ENCODE assay signal across 8 cellular contexts in the genomic region with DNA sequence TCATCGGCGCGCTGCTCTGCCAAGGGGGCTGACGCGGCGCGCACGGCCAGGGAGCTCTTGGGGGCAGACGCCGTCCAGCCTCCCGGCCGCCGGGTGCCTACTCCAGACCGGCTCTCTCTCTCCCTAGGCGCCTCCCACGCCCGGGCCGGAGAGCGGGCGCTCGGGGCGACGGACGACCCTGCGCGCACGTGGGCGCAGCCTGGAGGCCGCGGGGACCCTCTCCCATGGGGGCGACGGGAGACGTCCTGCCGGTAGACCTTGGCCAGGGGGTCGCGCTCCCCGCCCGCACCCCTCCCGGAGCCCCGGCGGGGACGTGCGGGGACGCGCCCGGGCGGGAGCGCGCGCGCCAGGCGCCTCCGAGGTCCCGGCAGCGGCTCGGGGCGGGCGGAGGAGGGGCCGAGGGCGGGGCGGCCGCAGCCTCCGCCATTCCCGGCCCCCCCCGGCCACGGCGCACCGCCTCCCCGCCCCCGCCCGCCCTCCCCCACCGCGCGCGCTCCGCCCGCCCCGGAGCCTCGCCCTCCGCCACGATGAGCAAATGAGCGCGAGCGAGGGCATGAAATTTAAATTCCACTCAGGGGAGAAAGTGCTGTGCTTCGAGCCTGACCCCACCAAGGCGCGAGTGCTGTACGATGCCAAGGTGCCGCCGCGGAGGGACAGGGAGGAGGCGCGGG. TPM values are rescaled to one million over a fixed set of nuclear protein-coding genes. Genes with fewer than 3 reads are reported as not detected.
A peak's percentile ranks its signal among the peaks of the same experiment; 100 is the strongest.
DNase-seq lines count a peak whose midpoint lies in the region; ATAC-seq and TF ChIP-seq lines count a peak whose summit lies in the region.

A gene with protein sequence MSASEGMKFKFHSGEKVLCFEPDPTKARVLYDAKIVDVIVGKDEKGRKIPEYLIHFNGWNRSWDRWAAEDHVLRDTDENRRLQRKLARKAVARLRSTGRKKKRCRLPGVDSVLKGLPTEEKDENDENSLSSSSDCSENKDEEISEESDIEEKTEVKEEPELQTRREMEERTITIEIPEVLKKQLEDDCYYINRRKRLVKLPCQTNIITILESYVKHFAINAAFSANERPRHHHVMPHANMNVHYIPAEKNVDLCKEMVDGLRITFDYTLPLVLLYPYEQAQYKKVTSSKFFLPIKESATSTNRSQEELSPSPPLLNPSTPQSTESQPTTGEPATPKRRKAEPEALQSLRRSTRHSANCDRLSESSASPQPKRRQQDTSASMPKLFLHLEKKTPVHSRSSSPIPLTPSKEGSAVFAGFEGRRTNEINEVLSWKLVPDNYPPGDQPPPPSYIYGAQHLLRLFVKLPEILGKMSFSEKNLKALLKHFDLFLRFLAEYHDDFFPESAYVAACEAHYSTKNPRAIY (plus strand): TSS at position 509 of the 671 bp plus-strand sequence. CDS start 27 bp downstream, at position 536.

- H3K27ac Mint-ChIP-seq in activated CD8-positive, alpha-beta T cell treated with anti-CD3 and anti-CD28 coated beads for 36 hours: peak within 1 kb of the TSS; percentile 99

- peaks cover 21% of the 10 kb centered on the region for H3K36me3 Mint-ChIP-seq in activated CD8-positive, alpha-beta T cell treated with anti-CD3 and anti-CD28 coated beads for 36 hours (ENCODE audit: low read depth)

- no peaks in the 10 kb centered on the region for H3K9me3 Mint-ChIP-seq in activated CD8-positive, alpha-beta T cell treated with anti-CD3 and anti-CD28 coated beads for 36 hours

- TF ChIP-seq CTCF in HEK293 (tag by site-specific recombination; IDR thresholded peaks at IDR 0.05): no peak
- no peak for TF ChIP-seq CTCF in activated CD8-positive, alpha-beta T cell treated with anti-CD3 and anti-CD28 coated beads for 36 hours (IDR thresholded peaks at IDR 0.05)
- no peak for TF ChIP-seq CTCF in lower lobe of right lung (IDR thresholded peaks at IDR 0.05)

- H3K36me3 ChIP-seq in HEK293 (ENCODE audit: control insufficient read depth in 2 of 2, insufficient read depth in 1 of 2, low read length in 2 of 2): peaks cover 10 to 23% of the 10 kb centered on the region in 2 experiments; a peak in 2 of 3 replicates
- H3K36me3 ChIP-seq in effector memory CD4-positive, alpha-beta T cell (ENCODE audit: control insufficient read depth, insufficient read depth, low read length): peaks cover 4% of the 10 kb centered on the region
- H3K36me3 ChIP-seq in lower lobe of right lung: peaks cover 22% of the 10 kb centered on the region

- no peaks in the 10 kb centered on the region for H3K9me3 ChIP-seq in HEK293 (ENCODE audit: control insufficient read depth, insufficient read depth, low read depth, low read length)
- H3K9me3 ChIP-seq in effector memory CD4-positive, alpha-beta T cell (ENCODE audit: control insufficient read depth, low read length): no peaks in the 10 kb centered on the region
- H3K9me3 ChIP-seq in lower lobe of right lung: no peaks in the 10 kb centered on the region

- H3K4me1 Mint-ChIP-seq in activated CD8-positive, alpha-beta T cell treated with anti-CD3 and anti-CD28 coated beads for 36 hours (ENCODE audit: low read depth): peaks cover 19% of the 10 kb centered on the region

- no peaks in the 10 kb centered on the region for H3K27me3 ChIP-seq in effector memory CD4-positive, alpha-beta T cell (replicated peaks; ENCODE audit: control insufficient read depth, insufficient read depth, low read length, poor library complexity, severe bottlenecking)
- H3K27me3 ChIP-seq in lower lobe of right lung (ENCODE audit: low read depth): no peaks in the 10 kb centered on the region

- POLR2A ChIA-PET in HEK293 (lab: Yijun Ruan, JAX): interaction anchor here (0.7 kb wide), 1 partner anchor 90 kb away, joined by 3 read pairs; no protein-coding TSS in a partner anchor
- POLR2A ChIA-PET in activated CD8-positive, alpha-beta T cell treated with anti-CD3 and anti-CD28 coated beads for 36 hours (lab: Charles Lee): interaction anchor here (1.8 kb wide), 1 partner anchor 9 kb away, joined by 4 read pairs; no protein-coding TSS in a partner anchor

- H3K27me3 Mint-ChIP-seq in activated CD8-positive, alpha-beta T cell treated with anti-CD3 and anti-CD28 coated beads for 36 hours: no peaks in the 10 kb centered on the region

- H3K4me3 Mint-ChIP-seq in activated CD8-positive, alpha-beta T cell treated with anti-CD3 and anti-CD28 coated beads for 36 hours: peak within 1 kb of the TSS; percentile 91

- peak; percentile 53 for ATAC-seq in activated CD8-positive, alpha-beta T cell treated with anti-CD3 and anti-CD28 coated beads for 36 hours
- ATAC-seq in lower lobe of right lung: peak; percentile 74 to 87

- peak within 1 kb of the TSS; percentile 74; the same call in 1 of the 2 replicates for H3K27ac ChIP-seq in HEK293 (ENCODE audit: extremely low read depth, low read depth, low read length)
- peak within 1 kb of the TSS; percentile 91 for H3K27ac ChIP-seq in effector memory CD4-positive, alpha-beta T cell (ENCODE audit: insufficient read depth, low read length, poor library complexity, severe bottlenecking)
- H3K27ac ChIP-seq in lower lobe of right lung: peak within 1 kb of the TSS; percentile 93

- DNase-seq in NCI-H2081 (lab: John Stamatoyannopoulos, UW) (peak; percentile 49 to 62), NCI-H2081 treated with DMSO at 0.1 percent for 48 hours (lab: John Stamatoyannopoulos, UW) (no peak), NCI-H146 treated with DMSO at 0.1 percent for 48 hours (lab: John Stamatoyannopoulos, UW; ENCODE audit: unreplicated experiment) (peak; percentile 50), lower lobe of right lung (peak; percentile 76)
- DNase-seq in activated CD8-positive, alpha-beta T cell treated with anti-CD3 and anti-CD28 coated beads for 36 hours: peak; percentile 22
- DNase-seq in effector memory CD4-positive, alpha-beta T cell: peak in 2 of 3 donors; percentile 41 to 49
- peak; percentile 17 to 37 for DNase-seq in stimulated activated CD8-positive, alpha-beta memory T cell treated with anti-CD3 and anti-CD28 coated beads, Interleukin-15, amount 100 ng/mL, for 48 hours (ENCODE audit: low read depth in 2 of 2)

- H3K4me3 ChIP-seq in HEK293 (ENCODE audit: low read depth, low read length) (peak within 1 kb of the TSS; percentile 58), lower lobe of right lung (peak within 1 kb of the TSS; percentile 74)
- H3K4me3 ChIP-seq in effector memory CD4-positive, alpha-beta T cell (ENCODE audit: insufficient read depth, low read depth, low read length, poor library complexity, severe bottlenecking): peak within 1 kb of the TSS; percentile 82

- H3K4me1 ChIP-seq in HEK293 (ENCODE audit: control insufficient read depth, insufficient read depth, low read length) (peaks cover 6% of the 10 kb centered on the region; the same call in 1 of the 2 replicates), lower lobe of right lung (peaks cover 4% of the 10 kb centered on the region)
- H3K4me1 ChIP-seq in effector memory CD4-positive, alpha-beta T cell (ENCODE audit: control insufficient read depth, insufficient read depth, low read length, poor library complexity, severe bottlenecking): peaks cover 2% of the 10 kb centered on the region

- CTCF ChIA-PET in HEK293 (lab: Yijun Ruan, JAX): interaction anchor here (1.3 to 1.4 kb wide), 2 partner anchors 10 to 23 kb away, joined by 3 to 6 read pairs; no protein-coding TSS in a partner anchor
- CTCF ChIA-PET in activated CD8-positive, alpha-beta T cell treated with anti-CD3 and anti-CD28 coated beads for 36 hours (lab: Charles Lee): interaction anchor here (0.8 to 1.6 kb wide), 4 partner anchors 9 to 13 kb away, joined by 3 to 6 read pairs (median 4); no protein-coding TSS in a partner anchor

- intact Hi-C loops in activated CD8-positive, alpha-beta T cell treated with anti-CD3 and anti-CD28 coated beads for 36 hours (cut with micrococcal nuclease): no loop called here
- intact Hi-C loops in lower lobe of right lung (cut with DNase I): no loop called here

TF ChIP-seq in HEK293, 187 proteins besides CTCF, POLR2A, EP300 and RAD21 (continues in another document):
- TF ChIP-seq, protein P1, sequence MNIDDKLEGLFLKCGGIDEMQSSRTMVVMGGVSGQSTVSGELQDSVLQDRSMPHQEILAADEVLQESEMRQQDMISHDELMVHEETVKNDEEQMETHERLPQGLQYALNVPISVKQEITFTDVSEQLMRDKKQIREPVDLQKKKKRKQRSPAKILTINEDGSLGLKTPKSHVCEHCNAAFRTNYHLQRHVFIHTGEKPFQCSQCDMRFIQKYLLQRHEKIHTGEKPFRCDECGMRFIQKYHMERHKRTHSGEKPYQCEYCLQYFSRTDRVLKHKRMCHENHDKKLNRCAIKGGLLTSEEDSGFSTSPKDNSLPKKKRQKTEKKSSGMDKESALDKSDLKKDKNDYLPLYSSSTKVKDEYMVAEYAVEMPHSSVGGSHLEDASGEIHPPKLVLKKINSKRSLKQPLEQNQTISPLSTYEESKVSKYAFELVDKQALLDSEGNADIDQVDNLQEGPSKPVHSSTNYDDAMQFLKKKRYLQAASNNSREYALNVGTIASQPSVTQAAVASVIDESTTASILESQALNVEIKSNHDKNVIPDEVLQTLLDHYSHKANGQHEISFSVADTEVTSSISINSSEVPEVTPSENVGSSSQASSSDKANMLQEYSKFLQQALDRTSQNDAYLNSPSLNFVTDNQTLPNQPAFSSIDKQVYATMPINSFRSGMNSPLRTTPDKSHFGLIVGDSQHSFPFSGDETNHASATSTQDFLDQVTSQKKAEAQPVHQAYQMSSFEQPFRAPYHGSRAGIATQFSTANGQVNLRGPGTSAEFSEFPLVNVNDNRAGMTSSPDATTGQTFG (tag by site-specific recombination; IDR thresholded peaks at IDR 0.05; ENCODE audit: borderline replicate concordance): no peak
- TF ChIP-seq ZNF221 (tag by site-specific recombination; IDR thresholded peaks at IDR 0.05; ENCODE audit: borderline replicate concordance) (no peak), ZNF354C (tag by site-specific recombination; IDR thresholded peaks at IDR 0.05; ENCODE audit: borderline replicate concordance, low read depth) (no peak), ZNF341 (tag by site-specific recombination; IDR thresholded peaks at IDR 0.05; ENCODE audit: low read depth) (no peak)
- TF ChIP-seq, protein P2, sequence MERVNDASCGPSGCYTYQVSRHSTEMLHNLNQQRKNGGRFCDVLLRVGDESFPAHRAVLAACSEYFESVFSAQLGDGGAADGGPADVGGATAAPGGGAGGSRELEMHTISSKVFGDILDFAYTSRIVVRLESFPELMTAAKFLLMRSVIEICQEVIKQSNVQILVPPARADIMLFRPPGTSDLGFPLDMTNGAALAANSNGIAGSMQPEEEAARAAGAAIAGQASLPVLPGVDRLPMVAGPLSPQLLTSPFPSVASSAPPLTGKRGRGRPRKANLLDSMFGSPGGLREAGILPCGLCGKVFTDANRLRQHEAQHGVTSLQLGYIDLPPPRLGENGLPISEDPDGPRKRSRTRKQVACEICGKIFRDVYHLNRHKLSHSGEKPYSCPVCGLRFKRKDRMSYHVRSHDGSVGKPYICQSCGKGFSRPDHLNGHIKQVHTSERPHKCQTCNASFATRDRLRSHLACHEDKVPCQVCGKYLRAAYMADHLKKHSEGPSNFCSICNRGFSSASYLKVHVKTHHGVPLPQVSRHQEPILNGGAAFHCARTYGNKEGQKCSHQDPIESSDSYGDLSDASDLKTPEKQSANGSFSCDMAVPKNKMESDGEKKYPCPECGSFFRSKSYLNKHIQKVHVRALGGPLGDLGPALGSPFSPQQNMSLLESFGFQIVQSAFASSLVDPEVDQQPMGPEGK (tag by site-specific recombination; IDR thresholded peaks at IDR 0.05): 0 out of 2 replicates have a peak, but pooled peaks have one; percentile 35

RNA-seq across cellular contexts. Expression of the gene that starts here (rescaled TPM):
- total RNA-seq in activated CD8-positive, alpha-beta T cell treated with anti-CD3 and anti-CD28 coated beads for 36 hours: 10 to 100 TPM; 39.3 to 40.7 TPM
- total RNA-seq in lower lobe of right lung: 34.9 TPM
